Comparison of ENCODE assay signal across 13 cellular contexts in the genomic region with DNA sequence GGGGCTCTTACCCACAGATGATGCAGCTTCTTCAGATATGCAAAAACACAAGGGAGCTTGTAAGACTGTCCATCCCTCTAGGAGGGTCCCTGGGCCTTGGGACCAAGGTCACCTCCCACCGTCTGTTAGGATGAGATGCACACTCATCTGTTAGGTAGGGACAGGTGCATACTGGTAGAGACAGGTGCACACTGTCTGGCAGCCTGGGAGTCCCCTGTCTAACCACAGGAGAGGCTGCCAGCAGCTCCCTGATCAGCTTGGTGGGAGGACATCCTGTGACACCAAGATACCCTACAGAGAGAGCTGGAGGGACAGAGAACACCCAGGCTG. TPM values are rescaled to one million over a fixed set of nuclear protein-coding genes. Genes with fewer than 3 reads are reported as not detected.
DNase-seq lines count a peak whose midpoint lies in the region; ATAC-seq and TF ChIP-seq lines count a peak whose summit lies in the region.
"Had no signal": no experiment of that assay in that cellular context is flagged by ENCODE, and none has a peak within 500 bp of the region (broad histone marks: within the 10 kb centered on the region; RNA-seq: fewer than 3 reads in every experiment).

No MANE protein-coding gene starts in this region.

- peaks cover 5% of the 10 kb centered on the region for H3K4me1 ChIP-seq in body of pancreas

- DNase-seq in COLO668 (lab: John Stamatoyannopoulos, UW; ENCODE audit: unreplicated experiment) (peak; percentile 59), body of pancreas (no peak), GM13976 (ENCODE audit: low spot score) (no peak), progenitor cell of endocrine pancreas (ENCODE audit: low spot score, unreplicated experiment) (no peak), NCI-H2227 treated with DMSO at 0.1 percent for 48 hours (lab: John Stamatoyannopoulos, UW) (no peak), SK-N-DZ (ENCODE audit: low spot score) (no peak)

- no peaks in the 10 kb centered on the region for H3K9me3 Mint-ChIP-seq in progenitor cell of endocrine pancreas (ENCODE audit: low read depth)

- H3K27me3 Mint-ChIP-seq in progenitor cell of endocrine pancreas = peaks cover 17% of the 10 kb centered on the region

- H3K4me3 ChIP-seq in body of pancreas = no peak overlapping the region
- H3K4me3 ChIP-seq: esophagus muscularis mucosa, upper lobe of right lung had no signal

- no peak overlapping the region for H3K27ac ChIP-seq in body of pancreas
- H3K27ac ChIP-seq: brain microvascular endothelial cell, esophagus muscularis mucosa, HL-60, upper lobe of right lung had no signal

- no peaks in the 10 kb centered on the region for H3K9me3 ChIP-seq in body of pancreas
- H3K9me3 ChIP-seq: esophagus muscularis mucosa, upper lobe of right lung had no signal

- in situ Hi-C loops in GM13976 (cut with MboI; ENCODE audit: low sequenced_read_pairs, unreplicated experiment) = loop anchor here (10.0 to 25.0 kb wide), 2 partner anchors 302 to 454 kb away; no protein-coding TSS in a partner anchor

- ATAC-seq in GM19372 (IDR thresholded peaks at IDR 0.05; ENCODE audit: low read depth, unreplicated experiment) = peak; percentile 25
- peak; percentile 14 for ATAC-seq in HG03060 (IDR thresholded peaks at IDR 0.05; ENCODE audit: low read depth, unreplicated experiment)
- peak; percentile 8 for ATAC-seq in body of pancreas

- H3K4me3 Mint-ChIP-seq in progenitor cell of endocrine pancreas (ENCODE audit: low read depth) = no peak overlapping the region

- no peak overlapping the region for H3K27ac Mint-ChIP-seq in progenitor cell of endocrine pancreas

- H3K4me1 Mint-ChIP-seq in progenitor cell of endocrine pancreas (ENCODE audit: low read depth) = no peaks in the 10 kb centered on the region

- 15% methylated on average over 1 of the region's 1 CpG; no CpG with 5 or more reads in 1 of the 2 donors for WGBS in body of pancreas, 2 donors

- no peaks in the 10 kb centered on the region for H3K36me3 ChIP-seq in body of pancreas (replicated peaks in 1 of 2; ENCODE audit: insufficient read depth in 1 of 2, low read depth in 2 of 2)
- H3K36me3 ChIP-seq: upper lobe of right lung had no signal

- TF ChIP-seq CTCF in body of pancreas (IDR thresholded peaks at IDR 0.05) (no peak), GM13976 (IDR thresholded peaks at IDR 0.05; ENCODE audit: borderline replicate concordance, control extremely low read depth, extremely low read depth, insufficient read depth, missing control alignments) (no peak), progenitor cell of endocrine pancreas (IDR thresholded peaks at IDR 0.05; ENCODE audit: unreplicated experiment) (no peak)

- TF ChIP-seq POLR2A in body of pancreas (IDR thresholded peaks at IDR 0.05) = peak in 1 of 3 donors; percentile 9

- intact Hi-C loops in body of pancreas (cut with DNase I) = no loop called here

- H3K36me3 Mint-ChIP-seq in progenitor cell of endocrine pancreas (ENCODE audit: insufficient read depth) = peaks cover 4% of the 10 kb centered on the region

- H3K27me3 ChIP-seq in body of pancreas = peaks cover 0 to 3% of the 10 kb centered on the region in 2 donors

RNA-seq across cellular contexts. Expression of a gene that starts 13.2 kb away (rescaled TPM):
- total RNA-seq in body of pancreas = 10 to 100 TPM; 24.1 to 37.6 TPM
- total RNA-seq in progenitor cell of endocrine pancreas = 37.3 and 37.5 TPM in 2 replicates
- polyA plus RNA-seq in SK-N-DZ (2014; cell fraction: cytosol; rRNA removed) = 22.4 and 22.7 TPM in 2 replicates
- 43.2 and 45.4 TPM in 2 replicates for polyA plus RNA-seq in SK-N-DZ (2014; cell fraction: nucleus; rRNA removed)

RNA-seq across cellular contexts. Expression of a gene that starts 30.0 kb away (rescaled TPM):
- total RNA-seq in body of pancreas (10 to 100 TPM in 1 of 2 donors, under 1 TPM in 1; 0.26 to 11.5 TPM), progenitor cell of endocrine pancreas (not detected in 2 replicates)
- polyA plus RNA-seq in SK-N-DZ (2014; cell fraction: cytosol; rRNA removed) = not detected in 2 replicates
- not detected in 2 replicates for polyA plus RNA-seq in SK-N-DZ (2014; cell fraction: nucleus; rRNA removed)
- total RNA-seq: esophagus muscularis mucosa, occipital lobe, upper lobe of right lung had no signal

RNA-seq across cellular contexts. Expression of a gene that starts 30.2 kb away (rescaled TPM):
- total RNA-seq in body of pancreas (not detected), progenitor cell of endocrine pancreas (0.24 TPM in 1 of 2 replicates, not detected in the other)
- polyA plus RNA-seq in SK-N-DZ (2014; cell fraction: cytosol; rRNA removed) = 1.9 and 2.7 TPM in 2 replicates
- 0.81 and 2.3 TPM in 2 replicates for polyA plus RNA-seq in SK-N-DZ (2014; cell fraction: nucleus; rRNA removed)
- total RNA-seq: esophagus muscularis mucosa, upper lobe of right lung had no signal

RNA-seq across cellular contexts. Expression of a gene that starts 50.5 kb away (rescaled TPM):
- 1 to 10 TPM in 1 of 2 donors, under 1 TPM in 1; 0.26 to 1.3 TPM for total RNA-seq in body of pancreas
- total RNA-seq in progenitor cell of endocrine pancreas = 5.9 TPM in 2 replicates
- polyA plus RNA-seq in SK-N-DZ (2014; cell fraction: cytosol; rRNA removed) = 61.6 and 68.7 TPM in 2 replicates
- 25.8 and 29.2 TPM in 2 replicates for polyA plus RNA-seq in SK-N-DZ (2014; cell fraction: nucleus; rRNA removed)
